ENCODE assay signal across 24 cellular contexts in the genomic region with DNA sequence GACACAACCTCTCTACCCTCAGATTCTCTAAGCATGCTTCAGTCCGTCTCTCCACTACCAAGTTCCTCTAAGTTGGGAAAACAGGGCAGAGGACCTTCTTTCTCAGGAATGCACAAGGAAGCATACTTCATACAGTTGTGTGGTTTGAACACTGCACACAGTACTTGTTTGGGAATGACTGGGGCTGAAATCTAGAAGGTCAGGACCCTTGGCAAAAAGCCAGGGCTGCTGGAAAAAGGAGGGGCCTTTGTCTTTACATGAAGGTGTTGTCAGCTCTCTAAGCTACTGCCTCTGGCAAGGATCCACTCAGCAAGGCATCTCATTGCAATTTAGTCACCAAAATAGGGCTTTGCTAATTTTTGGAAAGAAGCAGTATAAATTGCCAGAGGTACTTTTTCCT. TPM values are rescaled to one million over a fixed set of nuclear protein-coding genes. Genes with fewer than 3 reads are reported as not detected.
A peak's percentile ranks its signal among the peaks of the same experiment; 100 is the strongest.
DNase-seq lines count a peak whose midpoint lies in the region; ATAC-seq, FAIRE-seq and TF ChIP-seq lines count a peak whose summit lies in the region.
"Had no signal": no experiment of that assay in that cellular context is flagged by ENCODE, and none has a peak within 500 bp of the region (broad histone marks: within the 10 kb centered on the region; RNA-seq: fewer than 3 reads in every experiment).

No MANE protein-coding gene starts in this region.

- no peaks in the 10 kb centered on the region for H3K79me1 ChIP-seq in H1 (ENCODE audit: low read depth, low read length)

- no peaks in the 10 kb centered on the region for H3K23me2 ChIP-seq in H1 (ENCODE audit: low read depth, low read length)

- H4K20me1 ChIP-seq in H1 (replicated peaks in 1 of 2; ENCODE audit: control insufficient read depth in 1 of 2, insufficient read depth in 2 of 2, low read length in 2 of 2) = no peaks in the 10 kb centered on the region

- H3K56ac ChIP-seq in H1 (replicated peaks; ENCODE audit: insufficient read length, low read depth, low read length) = no peak overlapping the region

- peak overlapping the region in 1 of 2 experiments; percentile 21; a peak in 1 of 4 replicates for H3K4me2 ChIP-seq in H1 (ENCODE audit: insufficient read depth in 1 of 2, low read depth in 2 of 2, low read length in 2 of 2)

- no peak for TF ChIP-seq EP300 in H1 (IDR thresholded peaks at IDR 0.05; ENCODE audit: borderline replicate concordance in 1 of 2, low read depth in 2 of 2, low read length in 2 of 2)

- no peak for TF ChIP-seq RAD21 in H1 (IDR thresholded peaks at IDR 0.05 in 1 of 2, conservative IDR thresholded peaks at IDR 0.05 in 1 of 2; ENCODE audit: low read depth in 2 of 2, low read length in 2 of 2)

- no peak overlapping the region for H3K9ac ChIP-seq in H1 (replicated peaks in 1 of 4; ENCODE audit: extremely low read depth in 1 of 4, low read depth in 3 of 4, low read length in 3 of 4)

- H3K23ac ChIP-seq in H1 (ENCODE audit: insufficient read length) = no peak overlapping the region

- H2BK12ac ChIP-seq in H1 (ENCODE audit: low read depth, low read length) = peak overlapping the region; percentile 83; the same call in 1 of the 2 replicates

- no TSS peak for BruUV-seq in MCF 10A (replicated peaks; lab: Mats Ljungman, UMichigan)

- CTCF ChIA-PET in MCF 10A (lab: Yijun Ruan, JAX) (no interaction called here), H1 (lab: Charles Lee; ENCODE audit: partially characterized antibody) (interaction anchor here (1.1 to 1.6 kb wide), 3 partner anchors 14 to 227 kb away, joined by 3 to 6 read pairs (median 3); no protein-coding TSS in a partner anchor)

- 94% methylated on average over 1 of the region's 1 CpG; no CpG with 5 or more reads in 1 of the 2 experiments for WGBS in H1 (ENCODE audit: extremely low coverage in 1 of 2, insufficient coverage in 1 of 2, insufficient read length in 1 of 2, insufficient replicate concordance in 2 of 2, low coverage in 1 of 2, low lambda C conversion rate in 2 of 2, missing lambda C conversion rate in 1 of 2), 2 experiments
- WGBS in aorta, 2 donors = 71 to 73% methylated on average over 1 of the region's 1 CpG

- no peak overlapping the region for H4K5ac ChIP-seq in H1 (ENCODE audit: insufficient read length, low read depth, low read length)

- H3K9me3 ChIP-seq in breast epithelium (no peaks in the 10 kb centered on the region), H1 (ENCODE audit: insufficient read depth in 2 of 2, low read depth in 1 of 2, low read length in 1 of 2) (no peaks in the 10 kb centered on the region), aorta (ENCODE audit: control insufficient read depth, low read length) (no peaks in the 10 kb centered on the region)
- H3K9me3 ChIP-seq: left lung, SJCRH30, upper lobe of right lung had no signal

- H3K36me3 ChIP-seq in breast epithelium (no peaks in the 10 kb centered on the region), H1 (ENCODE audit: control insufficient read depth in 2 of 4, insufficient read depth in 4 of 4, low read length in 3 of 4) (no peaks in the 10 kb centered on the region), aorta (ENCODE audit: control insufficient read depth in 1 of 2, insufficient read depth in 2 of 2, low read length in 1 of 2) (no peaks in the 10 kb centered on the region)
- H3K36me3 ChIP-seq: left lung, SJCRH30, upper lobe of right lung had no signal

- H3K4me3 ChIP-seq in breast epithelium (no peak overlapping the region), H1 (ENCODE audit: extremely low read depth in 1 of 4, insufficient read depth in 2 of 4, low read depth in 3 of 4, low read length in 4 of 4) (no peak overlapping the region), aorta (ENCODE audit: low read length in 2 of 2) (no peak overlapping the region)
- H3K4me3 ChIP-seq: left lung, SJCRH30, upper lobe of right lung had no signal

- no peak overlapping the region for H4K91ac ChIP-seq in H1 (replicated peaks; ENCODE audit: insufficient read length, low read length)

- no peaks in the 10 kb centered on the region for H3K4me1 Mint-ChIP-seq in MCF 10A (ENCODE audit: insufficient read depth, unreplicated experiment)
- H3K4me1 Mint-ChIP-seq: CD8-positive, alpha-beta memory T cell; stimulated activated naive CD8-positive, alpha-beta T cell treated with anti-CD3 and anti-CD28 coated beads, Interleukin-15, amount 100 ng/mL, for 72 hours had no signal

- no peak overlapping the region for H3K4ac ChIP-seq in H1 (replicated peaks; ENCODE audit: insufficient read length, low read depth, low read length)

- H3K27ac ChIP-seq in breast epithelium (no peak overlapping the region), H1 (ENCODE audit: low read depth, low read length) (no peak overlapping the region), aorta (ENCODE audit: low read depth in 1 of 2, low read length in 2 of 2) (no peak overlapping the region)
- H3K27ac ChIP-seq: left lung, SJCRH30, upper lobe of right lung had no signal

- no peaks in the 10 kb centered on the region for H3K79me2 ChIP-seq in H1 (ENCODE audit: control insufficient read depth in 1 of 2, insufficient read depth in 2 of 2, low read length in 2 of 2)

- peak; percentile 41 for DNase-seq in MCF 10A (ENCODE audit: unreplicated experiment)
- DNase-seq in breast epithelium (ENCODE audit: low spot score in 2 of 2) = no peak
- peak; percentile 41 for DNase-seq in NCI-H226
- DNase-seq in H1 (ENCODE audit: low read depth in 1 of 2, low spot score in 2 of 2) = no peak
- no peak for DNase-seq in aorta
- no peak for DNase-seq in SIG-M5 treated with dmso at 0.1 percent for 504 hours (lab: John Stamatoyannopoulos, UW; ENCODE audit: unreplicated experiment)
- DNase-seq in middle frontal gyrus (ENCODE audit: extremely low spot score, low spot score) = no peak
- DNase-seq: activated CD4-positive, CD25-positive, alpha-beta regulatory T cell; activated CD8-positive, alpha-beta T cell treated with anti-CD3 and anti-CD28 coated beads, Interleukin-2, amount 10 ng/mL, durations not matched to agents 7 days and 5 days; activated T-cell treated with anti-CD3 and anti-CD28 coated beads, Interleukin-2, amount 50 U/mL, for 48 hours; CD8-positive, alpha-beta memory T cell; left lung; NCI-H1092 treated with DMSO at 0.1 percent for 48 hours; NCI-H446 treated with DMSO at 0.1 percent for 48 hours; OCI-M1; stimulated activated naive CD8-positive, alpha-beta T cell treated with anti-CD3 and anti-CD28 coated beads, Interleukin-15, amount 100 ng/mL, for 72 hours; upper lobe of right lung had no signal

- POLR2A ChIA-PET in MCF 10A (lab: Yijun Ruan, JAX) (no interaction called here), H1 (lab: Charles Lee; ENCODE audit: partially characterized antibody) (interaction anchor here (2.0 to 2.5 kb wide), 2 partner anchors 10 to 14 kb away, joined by 7 to 8 read pairs; no protein-coding TSS in a partner anchor)

- H3K27ac Mint-ChIP-seq in MCF 10A (ENCODE audit: low read depth, unreplicated experiment) = no peak overlapping the region
- H3K27ac Mint-ChIP-seq: activated CD8-positive, alpha-beta T cell treated with anti-CD3 and anti-CD28 coated beads, Interleukin-2, amount 10 ng/mL, durations not matched to agents 7 days and 5 days; activated naive CD4-positive, alpha-beta T cell treated with anti-CD3 and anti-CD28 coated beads, Interleukin-2, amount 50 U/mL, for 72 hours; CD8-positive, alpha-beta memory T cell; stimulated activated naive CD8-positive, alpha-beta T cell treated with anti-CD3 and anti-CD28 coated beads, Interleukin-15, amount 100 ng/mL, for 72 hours had no signal

- no peak for TF ChIP-seq POLR2A in breast epithelium (IDR thresholded peaks at IDR 0.05)
- TF ChIP-seq POLR2A in H1 (IDR thresholded peaks at IDR 0.05; ENCODE audit: control extremely low read depth in 1 of 2, low read depth in 2 of 2, low read length in 2 of 2) = no peak

- H2BK20ac ChIP-seq in H1 (ENCODE audit: low read length) = peak overlapping the region; percentile 82; the same call in 1 of the 2 replicates

- ATAC-seq in aorta (ENCODE audit: low FRiP score) (peak; percentile 54), GM19452 (IDR thresholded peaks at IDR 0.05; ENCODE audit: unreplicated experiment) (no peak)
- ATAC-seq: activated CD8-positive, alpha-beta T cell treated with anti-CD3 and anti-CD28 coated beads, Interleukin-2, amount 10 ng/mL, durations not matched to agents 7 days and 5 days; activated naive CD4-positive, alpha-beta T cell treated with anti-CD3 and anti-CD28 coated beads, Interleukin-2, amount 50 U/mL, for 72 hours; esophagus mucosa; left lung; sciatic nerve; stimulated activated naive CD8-positive, alpha-beta T cell treated with anti-CD3 and anti-CD28 coated beads, Interleukin-15, amount 100 ng/mL, for 72 hours; upper lobe of right lung had no signal

- H2BK120ac ChIP-seq in H1 (replicated peaks; ENCODE audit: low read depth, low read length) = no peak overlapping the region

- peak overlapping the region; percentile 20; the same call in 1 of the 2 replicates for H2BK15ac ChIP-seq in H1 (ENCODE audit: low read length)

- no peak overlapping the region for H2AK5ac ChIP-seq in H1 (ENCODE audit: low read depth, low read length)

- intact Hi-C loops in MCF 10A (cut with micrococcal nuclease) (no loop called here), breast epithelium (cut with DNase I; ENCODE audit: low total_unique reads) (no loop called here), aorta (cut with DNase I) (no loop called here)

- TF ChIP-seq CTCF in MCF 10A (IDR thresholded peaks at IDR 0.05; ENCODE audit: unreplicated experiment) (no peak), breast epithelium (IDR thresholded peaks at IDR 0.05) (no peak), H1 (IDR thresholded peaks at IDR 0.05; ENCODE audit: control extremely low read depth in 1 of 3, insufficient read depth in 1 of 3, low read depth in 1 of 3, low read length in 3 of 3) (no peak)

- H3K27me3 Mint-ChIP-seq in MCF 10A (ENCODE audit: insufficient read depth, unreplicated experiment) = peaks cover 98% of the 10 kb centered on the region

- H3K14ac ChIP-seq in H1 (ENCODE audit: insufficient read length) = no peak overlapping the region

- H3K27me3 ChIP-seq in breast epithelium (no peaks in the 10 kb centered on the region), H1 (replicated peaks in 1 of 4; ENCODE audit: control insufficient read depth in 3 of 4, extremely low read depth in 1 of 4, insufficient read depth in 3 of 4, low read length in 3 of 4) (no peaks in the 10 kb centered on the region), aorta (ENCODE audit: control insufficient read depth in 1 of 2, insufficient read depth in 2 of 2, low read length in 1 of 2) (peaks cover 0 to 2% of the 10 kb centered on the region in 2 donors)

- H4K8ac ChIP-seq in H1 (ENCODE audit: extremely low read depth, insufficient read depth, low read length) = no peak overlapping the region

- peak overlapping the region; percentile 55; the same call in 1 of the 2 replicates for H3K18ac ChIP-seq in H1 (ENCODE audit: extremely low read depth, low read length)

- no peaks in the 10 kb centered on the region for H3K36me3 Mint-ChIP-seq in MCF 10A (ENCODE audit: insufficient read depth, unreplicated experiment)
- H3K36me3 Mint-ChIP-seq: activated naive CD4-positive, alpha-beta T cell treated with anti-CD3 and anti-CD28 coated beads, Interleukin-2, amount 50 U/mL, for 72 hours; CD8-positive, alpha-beta memory T cell had no signal

- H3K4me1 ChIP-seq in breast epithelium (no peaks in the 10 kb centered on the region), H1 (replicated peaks in 1 of 4; ENCODE audit: control insufficient read depth in 3 of 4, insufficient read depth in 4 of 4, low read length in 3 of 4) (peaks cover 0 to 8% (median 2%) of the 10 kb centered on the region in 4 experiments; a peak in 2 of 7 replicates), aorta (ENCODE audit: control insufficient read depth in 1 of 2, insufficient read depth in 2 of 2, low read length in 2 of 2) (no peaks in the 10 kb centered on the region)
- H3K4me1 ChIP-seq: left lung, SJCRH30, upper lobe of right lung had no signal

- 0 out of 2 replicates have a peak overlapping the region, but pooled peaks have one; percentile 26 for H2BK5ac ChIP-seq in H1 (ENCODE audit: low read depth, low read length)

- peak overlapping the region; percentile 68; the same call in 1 of the 2 replicates for H2AFZ ChIP-seq in H1 (ENCODE audit: low read length)

- FAIRE-seq in H1 (lab: Jason Lieb, UNC) = no peak

- no peak overlapping the region for H3K4me3 Mint-ChIP-seq in MCF 10A (ENCODE audit: unreplicated experiment)
- H3K4me3 Mint-ChIP-seq: activated CD8-positive, alpha-beta T cell treated with anti-CD3 and anti-CD28 coated beads, Interleukin-2, amount 10 ng/mL, durations not matched to agents 7 days and 5 days; CD8-positive, alpha-beta memory T cell; stimulated activated naive CD8-positive, alpha-beta T cell treated with anti-CD3 and anti-CD28 coated beads, Interleukin-15, amount 100 ng/mL, for 72 hours had no signal

- no peaks in the 10 kb centered on the region for H3K9me3 Mint-ChIP-seq in MCF 10A (ENCODE audit: unreplicated experiment)
- H3K9me3 Mint-ChIP-seq: activated naive CD4-positive, alpha-beta T cell treated with anti-CD3 and anti-CD28 coated beads, Interleukin-2, amount 50 U/mL, for 72 hours; stimulated activated naive CD8-positive, alpha-beta T cell treated with anti-CD3 and anti-CD28 coated beads, Interleukin-15, amount 100 ng/mL, for 72 hours had no signal

RNA-seq across cellular contexts. Expression of a gene that starts 20.7 kb away (rescaled TPM):
- total RNA-seq in MCF 10A (2022) = not detected in 2 replicates
- total RNA-seq in breast epithelium = 1 to 10 TPM; 2.3 to 8.2 (median 2.4) TPM
- 16.2 and 17.7 TPM in 2 replicates for total RNA-seq in H1 (2021; fragmentation: NEBNext Ultra II Directional; extraction: Animal tissue kit (Norgen Biotek cat#: 25700))
- polyA plus RNA-seq in H1 (2011; rRNA removed) = 9.1 and 12.6 TPM in 2 replicates
- 7.7 TPM for polyA plus RNA-seq in H1 (2011; cell fraction: cytosol; rRNA removed)
- polyA plus RNA-seq in H1 (2011; cell fraction: nucleus; rRNA removed) = 8.0 TPM
- polyA plus RNA-seq in H1 (2012, experiment 1 of 2) = 6.4 to 8.2 TPM (median 7.2 TPM) in 4 replicates
- 6.0 TPM for polyA plus RNA-seq in H1 (2012, experiment 2 of 2)
- 10.8 TPM for polyA plus RNA-seq in H1 (2013, experiment 1 of 2)
- 11.3 TPM for polyA plus RNA-seq in H1 (2013, experiment 2 of 2)
- polyA minus RNA-seq in H1 (2011; rRNA and poly(A)+ RNA removed) = 4.2 TPM in 2 replicates
- 7.3 TPM for polyA minus RNA-seq in H1 (2011; cell fraction: cytosol; rRNA and poly(A)+ RNA removed)
- 6.2 TPM for polyA minus RNA-seq in H1 (2011; cell fraction: nucleus; rRNA and poly(A)+ RNA removed)
- total RNA-seq in aorta = 10 to 100 TPM; 19.1 to 23.9 TPM
- polyA plus RNA-seq in aorta = 10 to 100 TPM; 25.0 to 46.1 TPM
- total RNA-seq: activated CD8-positive, alpha-beta T cell treated with anti-CD3 and anti-CD28 coated beads, Interleukin-2, amount 10 ng/mL, durations not matched to agents 7 days and 5 days; activated naive CD4-positive, alpha-beta T cell treated with anti-CD3 and anti-CD28 coated beads, Interleukin-2, amount 50 U/mL, for 72 hours; G401; T-helper 2 cell treated with Interferon-gamma antibody and Interleukin-4, amounts not matched to agents 100 ng/mL and 5 ng/mL, for 36 hours had no signal

Comparison
In these comparisons a context has a peak if more than half of its experiments do, and no peak if none do; other contexts are left out.
1. DNase-seq: peak in MCF 10A (single experiment) and NCI-H226 (single experiment); none in breast epithelium (0 of 2), H1 (0 of 2), aorta (0 of 2), SIG-M5 treated with dmso at 0.1 percent for 504 hours (single experiment) and middle frontal gyrus (single experiment).